8 cellular contexts compared by ENCODE assay signal in the genomic region with DNA sequence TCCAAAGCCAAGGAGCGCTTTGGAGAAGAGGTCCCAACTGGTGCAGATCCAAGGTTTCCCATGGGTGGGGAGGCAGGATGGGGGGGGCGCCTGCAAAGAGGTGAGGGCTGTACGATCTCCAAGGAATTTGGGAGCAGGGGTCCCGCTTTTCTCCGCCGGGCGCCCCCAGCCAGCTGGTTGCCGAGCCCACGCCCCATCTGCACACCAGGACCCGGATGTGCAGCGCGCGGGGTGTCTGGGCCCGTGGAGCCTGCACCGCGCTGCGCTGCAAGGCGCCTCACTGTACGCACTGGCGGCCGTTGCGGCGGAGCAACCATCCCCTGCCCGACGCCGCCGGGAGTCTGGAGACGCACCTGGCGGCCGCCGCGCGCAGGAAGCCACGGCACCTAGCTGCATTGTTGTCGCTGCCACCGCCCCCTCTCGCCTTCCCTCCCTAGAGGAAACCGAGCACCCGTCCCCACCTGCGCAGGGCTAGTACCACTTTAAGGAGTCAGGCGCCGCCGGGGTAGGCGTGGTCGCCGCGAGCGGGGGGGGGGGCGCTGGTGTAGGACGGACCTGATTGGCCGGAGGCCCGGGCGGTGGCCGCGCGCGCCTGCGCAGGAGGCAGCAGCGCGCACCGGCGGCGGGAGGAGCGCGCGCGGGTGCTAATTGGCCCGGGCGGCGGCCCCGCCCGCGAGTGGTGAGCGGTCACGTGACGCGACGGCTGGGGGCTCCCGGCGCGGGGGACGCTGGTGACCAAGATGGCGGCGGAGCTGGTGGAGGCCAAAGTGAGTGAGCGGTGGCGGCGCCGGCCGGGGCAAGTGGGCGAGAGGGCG. TPM values are rescaled to one million over a fixed set of nuclear protein-coding genes. Genes with fewer than 3 reads are reported as not detected.
A peak's percentile ranks its signal among the peaks of the same experiment; 100 is the strongest.
DNase-seq lines count a peak whose midpoint lies in the region; ATAC-seq and TF ChIP-seq lines count a peak whose summit lies in the region.

A gene with protein sequence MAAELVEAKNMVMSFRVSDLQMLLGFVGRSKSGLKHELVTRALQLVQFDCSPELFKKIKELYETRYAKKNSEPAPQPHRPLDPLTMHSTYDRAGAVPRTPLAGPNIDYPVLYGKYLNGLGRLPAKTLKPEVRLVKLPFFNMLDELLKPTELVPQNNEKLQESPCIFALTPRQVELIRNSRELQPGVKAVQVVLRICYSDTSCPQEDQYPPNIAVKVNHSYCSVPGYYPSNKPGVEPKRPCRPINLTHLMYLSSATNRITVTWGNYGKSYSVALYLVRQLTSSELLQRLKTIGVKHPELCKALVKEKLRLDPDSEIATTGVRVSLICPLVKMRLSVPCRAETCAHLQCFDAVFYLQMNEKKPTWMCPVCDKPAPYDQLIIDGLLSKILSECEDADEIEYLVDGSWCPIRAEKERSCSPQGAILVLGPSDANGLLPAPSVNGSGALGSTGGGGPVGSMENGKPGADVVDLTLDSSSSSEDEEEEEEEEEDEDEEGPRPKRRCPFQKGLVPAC (plus strand): TSS at position 716 of the 815 bp plus-strand sequence. CDS start 25 bp downstream, at position 741.

- H3F3A ChIP-seq in SK-N-SH (replicated peaks; ENCODE audit: insufficient read depth) = no peaks in the 10 kb centered on the region

- 2% methylated on average over 6 of the region's 91 CpGs for WGBS in SK-N-SH (ENCODE audit: low lambda C conversion rate)

- TF ChIP-seq POLR2A in NB4 (IDR thresholded peaks at IDR 0.05; ENCODE audit: extremely low read depth, insufficient read length) = peak; percentile 42

- no peaks in the 10 kb centered on the region for H3K9me3 ChIP-seq in SK-N-SH

- no peaks in the 10 kb centered on the region for H3K9me2 ChIP-seq in SK-N-SH

- H3K4me2 ChIP-seq in SK-N-SH = peak within 1 kb of the TSS; percentile 96

- H2AFZ ChIP-seq in SK-N-SH (ENCODE audit: low read depth) = peak within 1 kb of the TSS; percentile 99

- 0 out of 4 replicates have a peak, but pooled peaks of 1 of the 2 experiments have one; percentile 9 for TF ChIP-seq EP300 in SK-N-SH (IDR thresholded peaks at IDR 0.05; ENCODE audit: borderline replicate concordance in 1 of 2, low read depth in 1 of 2, low read length in 1 of 2)

- peaks cover 0 to 8% of the 10 kb centered on the region in 2 experiments for H3K36me3 ChIP-seq in SK-N-SH (replicated peaks in 1 of 2; ENCODE audit: control insufficient read depth in 1 of 2, insufficient read depth in 2 of 2, low read length in 1 of 2)

- H4K20me1 ChIP-seq in SK-N-SH (ENCODE audit: insufficient read depth) = peaks cover 35% of the 10 kb centered on the region

- CTCF ChIA-PET in SK-N-SH (lab: Yijun Ruan, JAX) = interaction anchor here (0.6 to 5.8 kb wide), 4 partner anchors 19 to 179 kb away, joined by 3 to 38 read pairs (median 6); a partner anchor contains a TSS

- DNase-seq in GM04504 (ENCODE audit: low read depth) = peak; percentile 87
- DNase-seq in HFF-Myc (ENCODE audit: extremely low read depth, low read depth) = peak; percentile 63
- peak; percentile 90 for DNase-seq in NB4 (ENCODE audit: low read depth)
- DNase-seq in SK-N-SH = peak; percentile 100
- peak; percentile 96 for DNase-seq in activated naive CD4-positive, alpha-beta T cell treated with anti-CD3 and anti-CD28 coated beads, Interleukin-2, amount 50 U/mL, for 16 hours
- DNase-seq in globus pallidus (ENCODE audit: low spot score) = peak; percentile 93
- peak; percentile 86 for DNase-seq in omental fat pad (ENCODE audit: low spot score)

- POLR2A ChIA-PET in SK-N-SH (lab: Yijun Ruan, JAX) = interaction anchor here (0.6 to 2.3 kb wide), 4 partner anchors 8 to 59 kb away, joined by 3 to 11 read pairs (median 4); a partner anchor contains a TSS

- ATAC-seq in omental fat pad (ENCODE audit: low FRiP score) = peak; percentile 97

- TF ChIP-seq CTCF in HFF-Myc (IDR thresholded peaks at IDR 0.05; ENCODE audit: low read depth, low read length, missing control alignments) (no peak), NB4 (IDR thresholded peaks at IDR 0.05; ENCODE audit: low read depth, low read length) (no peak), SK-N-SH (IDR thresholded peaks at IDR 0.05) (no peak), omental fat pad (IDR thresholded peaks at IDR 0.05) (no peak)

- H3K79me2 ChIP-seq in SK-N-SH (ENCODE audit: insufficient read depth) = peaks cover 51% of the 10 kb centered on the region

- no peak for TF ChIP-seq RAD21 in SK-N-SH (IDR thresholded peaks at IDR 0.05; ENCODE audit: low read length)

- peaks cover 12 to 17% of the 10 kb centered on the region in 2 experiments; a peak in 3 of 4 replicates for H3K4me1 ChIP-seq in SK-N-SH (ENCODE audit: control insufficient read depth in 1 of 2, insufficient read depth in 2 of 2, low read depth in 1 of 2, low read length in 1 of 2)

- H3K4me3 ChIP-seq in HFF-Myc (replicated peaks; ENCODE audit: low read depth, low read length) (peak within 1 kb of the TSS; percentile 85), NB4 (ENCODE audit: low read depth, low read length) (peak within 1 kb of the TSS; percentile 72), SK-N-SH (ENCODE audit: low read depth in 2 of 2, low read length in 1 of 2) (peak within 1 kb of the TSS; percentile 79 to 86)

- H3K27ac ChIP-seq in SK-N-SH (ENCODE audit: low read depth in 2 of 2, low read length in 1 of 2) (peak within 1 kb of the TSS; percentile 56 to 91), temporal lobe (ENCODE audit: low read depth, low read length) (peak within 1 kb of the TSS; percentile 93)

- H3K27me3 ChIP-seq in SK-N-SH (ENCODE audit: insufficient read depth) = no peaks in the 10 kb centered on the region

- peak within 1 kb of the TSS; percentile 76 for H3K9ac ChIP-seq in SK-N-SH

TF ChIP-seq in SK-N-SH, 30 proteins besides CTCF, POLR2A, EP300 and RAD21 (continues in another document):
- TF ChIP-seq RCOR1 (IDR thresholded peaks at IDR 0.05; ENCODE audit: low read length) (no peak), FOXJ3 (CRISPR knock-in tag; IDR thresholded peaks at IDR 0.05) (no peak), POLR2AphosphoS5 (IDR thresholded peaks at IDR 0.05; ENCODE audit: low read depth, low read length) (peak; percentile 80), SIN3A (IDR thresholded peaks at IDR 0.05; ENCODE audit: borderline replicate concordance, low read depth, low read length) (peak; percentile 77; the same call in 1 of the 2 replicates), TAF1 (IDR thresholded peaks at IDR 0.05; ENCODE audit: borderline replicate concordance, low read depth, low read length) (peak; percentile 95), JUND (IDR thresholded peaks at IDR 0.05) (no peak), MEF2A (IDR thresholded peaks at IDR 0.05; ENCODE audit: borderline replicate concordance, low read depth) (no peak), TCF12 (IDR thresholded peaks at IDR 0.05) (no peak), NFIC (IDR thresholded peaks at IDR 0.05; ENCODE audit: borderline replicate concordance) (no peak), ELF1 (IDR thresholded peaks at IDR 0.05) (peak; percentile 51), CHD2 (IDR thresholded peaks at IDR 0.05; ENCODE audit: low read length, partially characterized antibody) (no peak), EZH2phosphoT487 (IDR thresholded peaks at IDR 0.05; ENCODE audit: borderline replicate concordance, low read depth) (no peak), RFX5 (IDR thresholded peaks at IDR 0.05; ENCODE audit: low read length) (no peak)
- TF ChIP-seq, protein P1, sequence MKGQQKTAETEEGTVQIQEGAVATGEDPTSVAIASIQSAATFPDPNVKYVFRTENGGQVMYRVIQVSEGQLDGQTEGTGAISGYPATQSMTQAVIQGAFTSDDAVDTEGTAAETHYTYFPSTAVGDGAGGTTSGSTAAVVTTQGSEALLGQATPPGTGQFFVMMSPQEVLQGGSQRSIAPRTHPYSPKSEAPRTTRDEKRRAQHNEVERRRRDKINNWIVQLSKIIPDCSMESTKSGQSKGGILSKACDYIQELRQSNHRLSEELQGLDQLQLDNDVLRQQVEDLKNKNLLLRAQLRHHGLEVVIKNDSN (IDR thresholded peaks at IDR 0.05; ENCODE audit: borderline replicate concordance, low read depth) = peak; percentile 95
- TF ChIP-seq, protein P2, sequence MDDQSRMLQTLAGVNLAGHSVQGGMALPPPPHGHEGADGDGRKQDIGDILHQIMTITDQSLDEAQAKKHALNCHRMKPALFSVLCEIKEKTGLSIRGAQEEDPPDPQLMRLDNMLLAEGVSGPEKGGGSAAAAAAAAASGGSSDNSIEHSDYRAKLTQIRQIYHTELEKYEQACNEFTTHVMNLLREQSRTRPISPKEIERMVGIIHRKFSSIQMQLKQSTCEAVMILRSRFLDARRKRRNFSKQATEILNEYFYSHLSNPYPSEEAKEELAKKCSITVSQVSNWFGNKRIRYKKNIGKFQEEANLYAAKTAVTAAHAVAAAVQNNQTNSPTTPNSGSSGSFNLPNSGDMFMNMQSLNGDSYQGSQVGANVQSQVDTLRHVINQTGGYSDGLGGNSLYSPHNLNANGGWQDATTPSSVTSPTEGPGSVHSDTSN (IDR thresholded peaks at IDR 0.05) = no peak
- TF ChIP-seq, protein P3, sequence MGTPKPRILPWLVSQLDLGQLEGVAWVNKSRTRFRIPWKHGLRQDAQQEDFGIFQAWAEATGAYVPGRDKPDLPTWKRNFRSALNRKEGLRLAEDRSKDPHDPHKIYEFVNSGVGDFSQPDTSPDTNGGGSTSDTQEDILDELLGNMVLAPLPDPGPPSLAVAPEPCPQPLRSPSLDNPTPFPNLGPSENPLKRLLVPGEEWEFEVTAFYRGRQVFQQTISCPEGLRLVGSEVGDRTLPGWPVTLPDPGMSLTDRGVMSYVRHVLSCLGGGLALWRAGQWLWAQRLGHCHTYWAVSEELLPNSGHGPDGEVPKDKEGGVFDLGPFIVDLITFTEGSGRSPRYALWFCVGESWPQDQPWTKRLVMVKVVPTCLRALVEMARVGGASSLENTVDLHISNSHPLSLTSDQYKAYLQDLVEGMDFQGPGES (IDR thresholded peaks at IDR 0.05; ENCODE audit: low read depth, low read length) = no peak
- TF ChIP-seq, protein P4, sequence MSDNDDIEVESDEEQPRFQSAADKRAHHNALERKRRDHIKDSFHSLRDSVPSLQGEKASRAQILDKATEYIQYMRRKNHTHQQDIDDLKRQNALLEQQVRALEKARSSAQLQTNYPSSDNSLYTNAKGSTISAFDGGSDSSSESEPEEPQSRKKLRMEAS (IDR thresholded peaks at IDR 0.05; ENCODE audit: low read depth) = peak; percentile 85
- TF ChIP-seq, protein P5, sequence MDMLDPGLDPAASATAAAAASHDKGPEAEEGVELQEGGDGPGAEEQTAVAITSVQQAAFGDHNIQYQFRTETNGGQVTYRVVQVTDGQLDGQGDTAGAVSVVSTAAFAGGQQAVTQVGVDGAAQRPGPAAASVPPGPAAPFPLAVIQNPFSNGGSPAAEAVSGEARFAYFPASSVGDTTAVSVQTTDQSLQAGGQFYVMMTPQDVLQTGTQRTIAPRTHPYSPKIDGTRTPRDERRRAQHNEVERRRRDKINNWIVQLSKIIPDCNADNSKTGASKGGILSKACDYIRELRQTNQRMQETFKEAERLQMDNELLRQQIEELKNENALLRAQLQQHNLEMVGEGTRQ (IDR thresholded peaks at IDR 0.05; ENCODE audit: borderline replicate concordance, low read depth, low read length) = no peak; the same call in 1 of the 2 replicates

RNA-seq across cellular contexts. Expression of the gene that starts here (rescaled TPM):
- 7.7 and 14.1 TPM in 2 replicates for polyA plus RNA-seq in SK-N-SH (2012; rRNA removed)
- 4.8 and 7.9 TPM in 2 replicates for polyA plus RNA-seq in SK-N-SH (2012; cell fraction: cytosol; rRNA removed)
- 17.7 and 23.8 TPM in 2 replicates for polyA plus RNA-seq in SK-N-SH (2012; cell fraction: nucleus; rRNA removed)
- total RNA-seq in omental fat pad = 10 to 100 TPM; 10.6 to 21.6 (median 11.2) TPM
- total RNA-seq in temporal lobe = 12.8 TPM

Comparison
In these comparisons a context has a peak if more than half of its experiments do, and no peak if none do; other contexts are left out.
1. Peak in every context shown above with its lines: DNase-seq, ATAC-seq, H3K4me3 ChIP-seq and H3K27ac ChIP-seq.